In genomic region chr5:132622608-132623007, GRCh38 we compare ENCODE assay signal across 1 cellular context.
TF ChIP-seq lines count a peak whose summit lies in the region.

No MANE protein-coding gene starts in this region.

TF ChIP-seq in HepG2, 621 proteins besides CTCF, POLR2A, EP300 and RAD21 (continued from another document):
- TF ChIP-seq ZFP91 (CRISPR knock-in tag; IDR thresholded peaks at IDR 0.05; ENCODE audit: borderline replicate concordance), result no peak
- TF ChIP-seq ZBTB43 (CRISPR knock-in tag; conservative IDR thresholded peaks at IDR 0.05), result no peak
- no peak for TF ChIP-seq ZBTB8A (CRISPR knock-in tag; IDR thresholded peaks at IDR 0.05; ENCODE audit: borderline replicate concordance, low read depth)
- TF ChIP-seq PHF5A (CRISPR knock-in tag; IDR thresholded peaks at IDR 0.05; ENCODE audit: low read depth, unreplicated experiment), result no peak
- TF ChIP-seq ZNF891 (CRISPR knock-in tag; IDR thresholded peaks at IDR 0.05), result no peak
- no peak for TF ChIP-seq MAZ (IDR thresholded peaks at IDR 0.05; ENCODE audit: borderline replicate concordance, low read depth, low read length)
- TF ChIP-seq MAZ (CRISPR knock-in tag; IDR thresholded peaks at IDR 0.05; ENCODE audit: low read depth), result no peak
- TF ChIP-seq HOXA7 (CRISPR knock-in tag; IDR thresholded peaks at IDR 0.05), result no peak
- TF ChIP-seq ZHX2 (IDR thresholded peaks at IDR 0.05; ENCODE audit: low read depth), result no peak
- no peak for TF ChIP-seq ZHX2 (CRISPR knock-in tag; IDR thresholded peaks at IDR 0.05; ENCODE audit: borderline replicate concordance)
- no peak for TF ChIP-seq ZNF652 (CRISPR knock-in tag; IDR thresholded peaks at IDR 0.05; ENCODE audit: borderline replicate concordance, low read depth)
- TF ChIP-seq ZNF329 (CRISPR knock-in tag; IDR thresholded peaks at IDR 0.05; ENCODE audit: low read depth), result no peak
- TF ChIP-seq GTF3A (CRISPR knock-in tag; conservative IDR thresholded peaks at IDR 0.05), result no peak
- TF ChIP-seq TCF12 (IDR thresholded peaks at IDR 0.05), result no peak
- TF ChIP-seq TCF12 (CRISPR knock-in tag; IDR thresholded peaks at IDR 0.05), result no peak
- no peak for TF ChIP-seq ZNF354B (CRISPR knock-in tag; IDR thresholded peaks at IDR 0.05)
